In genomic region chr7:40937879-40938278, GRCh38 we compare ENCODE assay signal across 25 cellular contexts.
"Had no signal": no experiment of that assay in that cellular context is flagged by ENCODE, and none has a peak within 500 bp of the region (broad histone marks: within the 10 kb centered on the region; RNA-seq: fewer than 3 reads in every experiment).

No MANE protein-coding gene starts in this region.

- H3K27ac ChIP-seq: ascending aorta, cardiac muscle cell, colonic mucosa, gastrocnemius medialis, right lobe of liver, tibial nerve, WERI-Rb-1 had no signal

- H3K27me3 ChIP-seq: ascending aorta, cardiac muscle cell, colonic mucosa, gastrocnemius medialis, right lobe of liver, tibial nerve had no signal

- H3K9me3 ChIP-seq: colonic mucosa, gastrocnemius medialis, right lobe of liver had no signal

- H3K4me3 ChIP-seq: ascending aorta, cardiac muscle cell, colonic mucosa, gastrocnemius medialis, right lobe of liver, tibial nerve had no signal

- DNase-seq: activated CD4-positive, alpha-beta memory T cell treated with anti-CD3 and anti-CD28 coated beads for 36 hours; activated CD4-positive, alpha-beta T cell treated with anti-CD3 and anti-CD28 coated beads, Interleukin-2, amount 10 ng/mL, durations not matched to agents 24 days and 14 days; activated CD4-positive, CD25-positive, alpha-beta regulatory T cell treated with anti-CD3 and anti-CD28 coated beads, Interleukin-2, amount 50 U/mL, for 72 hours; activated CD8-positive, alpha-beta memory T cell treated with anti-CD3 and anti-CD28 coated beads, Interleukin-2, amount 50 U/mL, for 4 hours; activated effector memory CD4-positive, alpha-beta T cell treated with anti-CD3 and anti-CD28 coated beads, Interleukin-2, amount 50 U/mL, for 16 hours; activated naive CD4-positive, alpha-beta T cell treated with anti-CD3 and anti-CD28 coated beads for 36 hours; activated naive CD8-positive, alpha-beta T cell treated with anti-CD3 and anti-CD28 coated beads, Interleukin-2, amount 10 ng/mL, durations not matched to agents 7 days and 5 days; activated T-cell treated with anti-CD3 and anti-CD28 coated beads, Interleukin-2, amount 50 U/mL, for 1 hour; cerebellar nuclear complex; colonic mucosa; effector CD8-positive, alpha-beta T cell; gastrocnemius medialis; head of caudate nucleus; hippocampal formation; immature natural killer cell; midbrain; naive thymus-derived CD4-positive, alpha-beta T cell; right lobe of liver; stimulated activated CD4-positive, alpha-beta T cell treated with anti-CD3 and anti-CD28 coated beads, Interleukin-2, amount 100 ng/mL, for 48 hours; stimulated activated naive CD4-positive, alpha-beta T cell treated with Interleukin-2 at 50 U/mL for 16 hours; T1000; WERI-Rb-1 had no signal

- H3K36me3 ChIP-seq: ascending aorta, cardiac muscle cell, colonic mucosa, gastrocnemius medialis, right lobe of liver, tibial nerve, WERI-Rb-1 had no signal
